18 cellular contexts compared by ENCODE assay signal in the genomic region with DNA sequence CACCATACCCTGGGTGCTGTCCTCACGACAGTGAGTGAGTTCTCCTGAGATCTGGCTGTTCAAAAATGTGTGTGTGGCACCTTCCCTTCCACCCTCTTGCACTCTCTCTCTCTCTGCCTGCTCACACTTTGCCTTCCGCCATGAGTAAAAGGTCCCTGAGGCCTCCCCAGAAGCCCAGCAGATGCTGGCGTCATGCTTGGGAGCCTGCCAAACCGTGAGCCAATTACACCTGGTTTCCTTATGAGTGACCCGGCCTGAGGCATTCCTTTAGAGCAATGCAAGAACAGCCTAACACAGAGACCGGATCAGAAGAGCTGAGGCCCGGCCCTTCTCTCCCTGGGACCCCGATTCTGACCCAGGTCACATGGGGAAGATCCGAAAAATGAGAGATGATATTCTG. TPM values are rescaled to one million over a fixed set of nuclear protein-coding genes. Genes with fewer than 3 reads are reported as not detected.
DNase-seq lines count a peak whose midpoint lies in the region; ATAC-seq and TF ChIP-seq lines count a peak whose summit lies in the region.
"Had no signal": no experiment of that assay in that cellular context is flagged by ENCODE, and none has a peak within 500 bp of the region (broad histone marks: within the 10 kb centered on the region; RNA-seq: fewer than 3 reads in every experiment).

No MANE protein-coding gene starts in this region.

- H3K4me3 ChIP-seq in Karpas-422 (ENCODE audit: low read length), result no peak overlapping the region
- H3K4me3 ChIP-seq in astrocyte of the spinal cord (ENCODE audit: low read depth, low read length), result no peak overlapping the region
- H3K4me3 ChIP-seq in tibial artery, result no peak overlapping the region
- H3K4me3 ChIP-seq: BLaER1 treated with 17β-estradiol and CSF1 and Interleukin-3, amounts not matched to agents 10 nM and 100 nM; pancreas; transverse colon had no signal

- DNase-seq in Karpas-422 (peak; percentile 55), astrocyte of the spinal cord (ENCODE audit: low read depth, low spot score) (peak; percentile 36), foreskin keratinocyte (peak; percentile 49 to 76), HT-29 (ENCODE audit: low spot score) (no peak), tibial artery (no peak)
- DNase-seq: activated CD8-positive, alpha-beta memory T cell treated with anti-CD3 and anti-CD28 coated beads, Interleukin-2, amount 10 ng/mL, durations not matched to agents 7 days and 5 days; activated effector memory CD4-positive, alpha-beta T cell treated with anti-CD3 and anti-CD28 coated beads, Interleukin-2, amount 50 U/mL, for 16 hours; anterior cingulate cortex; left ventricle myocardium superior; NCI-H146; OCI-M1; transverse colon had no signal

- no peaks in the 10 kb centered on the region for H4K20me1 ChIP-seq in Karpas-422 (ENCODE audit: insufficient read depth, low read depth, low read length)

- no peak for TF ChIP-seq CTCF in astrocyte of the spinal cord (IDR thresholded peaks at IDR 0.05; ENCODE audit: low read depth, low read length)
- no peak for TF ChIP-seq CTCF in foreskin keratinocyte (conservative IDR thresholded peaks at IDR 0.05)
- TF ChIP-seq CTCF in tibial artery (IDR thresholded peaks at IDR 0.05), result no peak

- no peak overlapping the region for H3K27ac ChIP-seq in Karpas-422 (ENCODE audit: low read length)
- no peak overlapping the region for H3K27ac ChIP-seq in foreskin keratinocyte
- no peak overlapping the region for H3K27ac ChIP-seq in tibial artery
- H3K27ac ChIP-seq: HL-60, pancreas, transverse colon had no signal

- in situ Hi-C loops in astrocyte of the spinal cord (cut with HindIII; ENCODE audit: low sequenced_read_pairs), result no loop called here

- no peak overlapping the region for H3K4me2 ChIP-seq in Karpas-422 (ENCODE audit: low read depth, low read length, poor library complexity, severe bottlenecking)

- ATAC-seq in GM21529 (IDR thresholded peaks at IDR 0.05; ENCODE audit: unreplicated experiment) (peak; percentile 55), foreskin keratinocyte (peak; percentile 27), GM21576 (IDR thresholded peaks at IDR 0.05; ENCODE audit: unreplicated experiment) (no peak)
- ATAC-seq: activated CD8-positive, alpha-beta memory T cell treated with anti-CD3 and anti-CD28 coated beads, Interleukin-2, amount 10 ng/mL, durations not matched to agents 7 days and 5 days; left ventricle myocardium superior; pancreas; stimulated activated effector memory CD8-positive, alpha-beta T cell treated with anti-CD3 and anti-CD28 coated beads, Interleukin-12 subunit alpha, Interleukin-12 subunit beta, amount 100 ng/mL, for 72 hours had no signal

- H2AFZ ChIP-seq in Karpas-422 (ENCODE audit: low read length), result no peak overlapping the region

- peaks cover 3% of the 10 kb centered on the region; the same call in 1 of the 2 replicates for H3K36me3 ChIP-seq in Karpas-422 (ENCODE audit: insufficient read depth, low read length)
- peaks cover 0 to 2% (median 0%) of the 10 kb centered on the region in 3 donors for H3K36me3 ChIP-seq in tibial artery
- H3K36me3 ChIP-seq: pancreas, transverse colon had no signal

- H3K9me2 ChIP-seq in Karpas-422 (replicated peaks; ENCODE audit: insufficient read depth, low read length), result no peaks in the 10 kb centered on the region

- no peaks in the 10 kb centered on the region for H3K27me3 ChIP-seq in Karpas-422 (ENCODE audit: low read length)
- no peaks in the 10 kb centered on the region for H3K27me3 ChIP-seq in foreskin keratinocyte
- H3K27me3 ChIP-seq in tibial artery, result no peaks in the 10 kb centered on the region
- H3K27me3 ChIP-seq: BLaER1 treated with 17β-estradiol and CSF1 and Interleukin-3, amounts not matched to agents 10 nM and 100 nM; pancreas; transverse colon had no signal

- H3K9ac ChIP-seq in Karpas-422 (ENCODE audit: low read length), result no peak overlapping the region
- H3K9ac ChIP-seq: BLaER1 treated with 17β-estradiol and CSF1 and Interleukin-3, amounts not matched to agents 10 nM and 100 nM had no signal

- H3K9me3 ChIP-seq in Karpas-422 (ENCODE audit: low read length) (no peaks in the 10 kb centered on the region), tibial artery (no peaks in the 10 kb centered on the region)
- H3K9me3 ChIP-seq: BLaER1 treated with 17β-estradiol and CSF1 and Interleukin-3, amounts not matched to agents 10 nM and 100 nM; pancreas; transverse colon had no signal

- H3K4me1 ChIP-seq in Karpas-422 (ENCODE audit: low read length) (no peaks in the 10 kb centered on the region), foreskin keratinocyte (no peaks in the 10 kb centered on the region), tibial artery (no peaks in the 10 kb centered on the region)
- H3K4me1 ChIP-seq: pancreas had no signal

- H3K79me2 ChIP-seq in Karpas-422 (ENCODE audit: low read length), result no peaks in the 10 kb centered on the region

- intact Hi-C loops in tibial artery (cut with DNase I; ENCODE audit: low total_unique reads), result no loop called here

RNA-seq across cellular contexts. Expression of a gene that starts 15.4 kb away (rescaled TPM):
- total RNA-seq in Karpas-422 (2014; rRNA removed; shearing (Covaris generic); ENCODE audit: low replicate concordance), result 10.9 and 36.9 TPM in 2 replicates
- 10.9 and 13.4 TPM in 2 replicates for total RNA-seq in foreskin keratinocyte
- polyA plus RNA-seq in foreskin keratinocyte, result 12.4 and 16.2 TPM in 2 replicates
- total RNA-seq in HT-29 (2014; rRNA removed; shearing (Covaris generic)), result 30.4 and 30.6 TPM in 2 replicates

RNA-seq across cellular contexts. Expression of a gene that starts 54.2 kb away (rescaled TPM):
- 52.2 and 74.3 TPM in 2 replicates for total RNA-seq in Karpas-422 (2014; rRNA removed; shearing (Covaris generic); ENCODE audit: low replicate concordance)
- total RNA-seq in foreskin keratinocyte, result 37.5 and 38.8 TPM in 2 replicates
- polyA plus RNA-seq in foreskin keratinocyte, result 13.7 and 16.2 TPM in 2 replicates
- 37.8 and 44.5 TPM in 2 replicates for total RNA-seq in HT-29 (2014; rRNA removed; shearing (Covaris generic))

Comparison
In these comparisons a context has a peak if more than half of its experiments do, and no peak if none do; other contexts are left out.
1. DNase-seq: peak in Karpas-422 (single experiment), astrocyte of the spinal cord (single experiment) and foreskin keratinocyte (2 of 2); none in HT-29 (single experiment) and tibial artery (0 of 2).